ENCODE assay signal across 19 cellular contexts in genomic region chr22:23912293-23912903, GRCh38. TPM values are rescaled to one million over a fixed set of nuclear protein-coding genes. Genes with fewer than 3 reads are reported as not detected.
DNase-seq lines count a peak whose midpoint lies in the region; ATAC-seq, FAIRE-seq and TF ChIP-seq lines count a peak whose summit lies in the region.
"Had no signal": no experiment of that assay in that cellular context is flagged by ENCODE, and none has a peak within 500 bp of the region (broad histone marks: within the 10 kb centered on the region; RNA-seq: fewer than 3 reads in every experiment).

No MANE protein-coding gene starts in this region.

- TF ChIP-seq POLR2A in HCT116 (IDR thresholded peaks at IDR 0.05; ENCODE audit: borderline replicate concordance, extremely low read depth, insufficient read depth, insufficient read length) (no peak), HepG2 (IDR thresholded peaks at IDR 0.05; ENCODE audit: insufficient read depth in 1 of 2, low read depth in 2 of 2, low read length in 2 of 2) (no peak)

- CTCF ChIA-PET in HCT116 (lab: Charles Lee), result interaction anchor here (2.9 kb wide), 1 partner anchor 18 kb away, joined by 21 read pairs; the partner anchor contains the start of gene MIF
- CTCF ChIA-PET in HepG2 (lab: Yijun Ruan, JAX; ENCODE audit: low intra/inter-chr PET ratio, low total read pairs), result no interaction called here

- no peak for TF ChIP-seq RAD21 in HCT116 (IDR thresholded peaks at IDR 0.05; ENCODE audit: low read depth)
- TF ChIP-seq RAD21 in HepG2 (CRISPR knock-in tag; IDR thresholded peaks at IDR 0.05), result no peak

- H3K79me2 ChIP-seq in HCT116 (ENCODE audit: insufficient read depth, low read length) (no peaks in the 10 kb centered on the region), HepG2 (ENCODE audit: insufficient read depth, low read length) (no peaks in the 10 kb centered on the region)

- H3K9me3 Mint-ChIP-seq in activated T-cell treated with anti-CD3 and anti-CD28 coated beads, Interleukin-2, amount 50 U/mL, for 72 hours, result no peaks in the 10 kb centered on the region
- no peaks in the 10 kb centered on the region for H3K9me3 Mint-ChIP-seq in nephron

- H2AFZ ChIP-seq in HCT116 (ENCODE audit: low read depth, low read length, poor library complexity, severe bottlenecking), result no peak overlapping the region
- H2AFZ ChIP-seq in HepG2 (ENCODE audit: low read length), result no peak overlapping the region

- BruUV-seq in HCT116 (replicated peaks; lab: Mats Ljungman, UMichigan) (no TSS peak), HepG2 (replicated peaks; lab: Mats Ljungman, UMichigan) (no TSS peak)

- H3K36me3 ChIP-seq in HCT116 (ENCODE audit: control insufficient read depth in 1 of 2, insufficient read depth in 2 of 2, low read length in 2 of 2), result no peaks in the 10 kb centered on the region
- peaks cover 0 to 5% of the 10 kb centered on the region in 2 experiments; a peak in 1 of 5 replicates for H3K36me3 ChIP-seq in HepG2 (replicated peaks in 1 of 2; ENCODE audit: control insufficient read depth in 1 of 2, insufficient read depth in 2 of 2, low read length in 2 of 2)
- H3K36me3 ChIP-seq: left ventricle myocardium inferior, SJSA1, tibial artery had no signal

- intact Hi-C loops in HCT116 (cut with micrococcal nuclease) (no loop called here), HepG2 (cut with micrococcal nuclease; ENCODE audit: unreplicated experiment) (no loop called here)

- peaks cover 0 to 16% of the 10 kb centered on the region in 2 experiments; a peak in 3 of 4 replicates for H3K4me1 ChIP-seq in HCT116 (ENCODE audit: control insufficient read depth in 1 of 2, insufficient read depth in 2 of 2, low read length in 2 of 2)
- peaks cover 45% of the 10 kb centered on the region for H3K4me1 ChIP-seq in HepG2 (ENCODE audit: insufficient read depth, low read length)

- no peaks in the 10 kb centered on the region for H3K9me2 ChIP-seq in HCT116 (ENCODE audit: insufficient read depth)

- H3K27ac Mint-ChIP-seq in activated T-cell treated with anti-CD3 and anti-CD28 coated beads, Interleukin-2, amount 50 U/mL, for 72 hours, result peak overlapping the region; percentile 54
- peak overlapping the region; percentile 95 to 99 (median 98) for H3K27ac Mint-ChIP-seq in nephron

- DNase-seq in HCT116 (ENCODE audit: low read depth, low spot score) (no peak), NCI-H524 (lab: John Stamatoyannopoulos, UW) (no peak), AG08396 (ENCODE audit: low spot score) (no peak), HepG2 (ENCODE audit: low spot score) (no peak)
- no peak for DNase-seq in activated T-cell treated with anti-CD3 and anti-CD28 coated beads, Interleukin-2, amount 50 U/mL, for 72 hours
- DNase-seq: effector CD4-positive, alpha-beta T cell; EL; KBM-7; left ventricle myocardium inferior; NCI-H1417 treated with DMSO at 0.1 percent for 48 hours; NCI-H226; stimulated activated CD4-positive, alpha-beta T cell treated with anti-CD3 and anti-CD28 coated beads, Interleukin-2, amount 100 ng/mL, for 48 hours had no signal

- H3K9me3 ChIP-seq in HCT116 (ENCODE audit: control insufficient read depth in 1 of 2, insufficient read depth in 1 of 2, low read depth in 1 of 2, low read length in 2 of 2), result no peaks in the 10 kb centered on the region
- no peaks in the 10 kb centered on the region for H3K9me3 ChIP-seq in HepG2 (ENCODE audit: low read length)
- H3K9me3 ChIP-seq: left ventricle myocardium inferior, right lobe of liver, SJSA1, tibial artery had no signal

- no peak overlapping the region for H3K9ac ChIP-seq in HCT116 (ENCODE audit: low read length)
- H3K9ac ChIP-seq in HepG2 (ENCODE audit: insufficient read depth, low read depth, low read length), result no peak overlapping the region

- no peaks in the 10 kb centered on the region for H3K36me3 Mint-ChIP-seq in activated T-cell treated with anti-CD3 and anti-CD28 coated beads, Interleukin-2, amount 50 U/mL, for 72 hours (ENCODE audit: insufficient read depth in 2 of 2)
- peaks cover 6% of the 10 kb centered on the region for H3K36me3 Mint-ChIP-seq in nephron (ENCODE audit: low read depth)

- RAD21 ChIA-PET in HCT116 (lab: Charles Lee; ENCODE audit: low non-redundant PET in 1 of 2, low total read pairs in 2 of 2, uncharacterized antibody in 2 of 2, unreplicated experiment in 2 of 2), result no interaction called here

- TF ChIP-seq CTCF in HCT116 (IDR thresholded peaks at IDR 0.05 in 2 of 3, conservative IDR thresholded peaks at IDR 0.05 in 1 of 3; ENCODE audit: borderline replicate concordance in 1 of 3, insufficient read depth in 1 of 3, low read depth in 2 of 3, low read length in 2 of 3) (no peak), nephron (IDR thresholded peaks at IDR 0.05; ENCODE audit: unreplicated experiment in 3 of 3) (no peak), HepG2 (CRISPR knock-in tag; IDR thresholded peaks at IDR 0.05) (no peak)

- peaks cover 28% of the 10 kb centered on the region for H3K4me1 Mint-ChIP-seq in activated T-cell treated with anti-CD3 and anti-CD28 coated beads, Interleukin-2, amount 50 U/mL, for 72 hours (ENCODE audit: low read depth)
- H3K4me1 Mint-ChIP-seq in nephron, result peaks cover 63% of the 10 kb centered on the region

- peak overlapping the region; percentile 92; the same call in 1 of the 2 replicates for H3K4me2 ChIP-seq in HCT116 (ENCODE audit: low read length)
- no peak overlapping the region for H3K4me2 ChIP-seq in HepG2 (ENCODE audit: low read depth, low read length)

- TF ChIP-seq EP300 in HepG2 (IDR thresholded peaks at IDR 0.05; ENCODE audit: low read depth in 2 of 2, low read length in 2 of 2) (no peak), HepG2 (CRISPR knock-in tag; IDR thresholded peaks at IDR 0.05; ENCODE audit: borderline replicate concordance) (no peak)

- H3K4me3 Mint-ChIP-seq in activated T-cell treated with anti-CD3 and anti-CD28 coated beads, Interleukin-2, amount 50 U/mL, for 72 hours, result no peak overlapping the region
- H3K4me3 Mint-ChIP-seq in nephron, result peak overlapping the region; percentile 72 to 81 (median 74)

- FAIRE-seq in HepG2 (lab: Jason Lieb, UNC), result no peak
- FAIRE-seq: bronchial epithelial cell, TTC549 had no signal

- H3K27me3 ChIP-seq in HCT116 (ENCODE audit: insufficient read depth, low read length) (no peaks in the 10 kb centered on the region), HepG2 (ENCODE audit: control insufficient read depth in 1 of 2, insufficient read depth in 2 of 2, low read length in 2 of 2) (no peaks in the 10 kb centered on the region; a peak in 1 of 5 replicates)
- H3K27me3 ChIP-seq: right lobe of liver, SJSA1, tibial artery had no signal

- in situ Hi-C loops in HepG2 (cut with HindIII; ENCODE audit: extremely low pct_ligation_motif_present, low pct_unique_long_range_greater_than_20kb), result no loop called here

- H3K4me3 ChIP-seq in HCT116 (replicated peaks in 1 of 2; ENCODE audit: low read depth in 1 of 2, low read length in 2 of 2) (no peak overlapping the region), HepG2 (replicated peaks in 1 of 3; ENCODE audit: insufficient read depth in 1 of 3, low read depth in 2 of 3, low read length in 3 of 3) (no peak overlapping the region)

- H3K27me3 Mint-ChIP-seq in activated T-cell treated with anti-CD3 and anti-CD28 coated beads, Interleukin-2, amount 50 U/mL, for 72 hours (ENCODE audit: low read depth), result no peaks in the 10 kb centered on the region
- H3K27me3 Mint-ChIP-seq in nephron (ENCODE audit: low read depth), result peaks cover 3% of the 10 kb centered on the region

- H4K20me1 ChIP-seq in HCT116 (ENCODE audit: insufficient read depth), result no peaks in the 10 kb centered on the region
- H4K20me1 ChIP-seq in HepG2 (ENCODE audit: insufficient read depth, low read length), result no peaks in the 10 kb centered on the region

- H3K27ac ChIP-seq in HCT116 (ENCODE audit: low read depth, low read length), result no peak overlapping the region
- no peak overlapping the region for H3K27ac ChIP-seq in HepG2 (ENCODE audit: extremely low read length, insufficient read depth, low read length)

- no peak for ATAC-seq in HCT116
- ATAC-seq in activated T-cell treated with anti-CD3 and anti-CD28 coated beads, Interleukin-2, amount 50 U/mL, for 72 hours (replicated peaks in 1 of 2), result no peak
- ATAC-seq in HepG2, result no peak
- ATAC-seq: right lobe of liver had no signal

- 98% methylated on average over 9 of the region's 9 CpGs for WGBS in HepG2 (ENCODE audit: low lambda C conversion rate)

- POLR2A ChIA-PET in HCT116 (lab: Charles Lee) (interaction anchor here (2.0 kb wide), 1 partner anchor 55 kb away, joined by 7 read pairs; the partner anchor contains the start of gene SLC2A11), HepG2 (lab: Yijun Ruan, JAX) (interaction anchor here (1.9 to 6.9 kb wide), 2 partner anchors 19 to 55 kb away, joined by 5 to 84 read pairs; partner anchors contain the start of genes MIF and SLC2A11)

RNA-seq across cellular contexts. Expression of gene MIF, which starts 18.2 kb away (rescaled TPM):
- total RNA-seq in HCT116 (2021; ENCODE audit: unreplicated experiment), result 1,511 TPM
- polyA plus RNA-seq in HCT116 (2012), result 2,200 and 2,435 TPM in 2 replicates
- 100 to 1,000 TPM; 350 to 469 TPM for total RNA-seq in activated T-cell treated with anti-CD3 and anti-CD28 coated beads, Interleukin-2, amount 50 U/mL, for 72 hours
- total RNA-seq in HepG2 (2016; rRNA removed; fragmentation: Illumina TruSeq; extraction: Trizol), result 537 and 634 TPM in 2 replicates
- 570 and 829 TPM in 2 replicates for total RNA-seq in HepG2 (2016; cell fraction: cytosol; rRNA removed; fragmentation: Illumina TruSeq; extraction: Trizol; ENCODE audit: low read depth)
- total RNA-seq in HepG2 (2016; cell fraction: insoluble cytoplasmic fraction; rRNA removed; fragmentation: Illumina TruSeq; extraction: Trizol), result 593 and 629 TPM in 2 replicates
- total RNA-seq in HepG2 (2016; cell fraction: membrane; rRNA removed; fragmentation: Illumina TruSeq; extraction: Trizol), result 414 and 621 TPM in 2 replicates
- 204 and 221 TPM in 2 replicates for total RNA-seq in HepG2 (2016; cell fraction: nucleus; rRNA removed; fragmentation: Illumina TruSeq; extraction: Trizol)
- 675 and 735 TPM in 2 replicates for polyA plus RNA-seq in HepG2 (2011; rRNA removed)
- 339 and 935 TPM in 2 replicates for polyA plus RNA-seq in HepG2 (2011; cell fraction: cytosol; rRNA removed)
- 393 and 522 TPM in 2 replicates for polyA plus RNA-seq in HepG2 (2011; cell fraction: nucleus; rRNA removed)
- 517 and 606 TPM in 2 replicates for polyA plus RNA-seq in HepG2 (2012)
- polyA plus RNA-seq in HepG2 (2016; cell fraction: cytosol; fragmentation: Illumina TruSeq; extraction: Trizol; ENCODE audit: low read depth), result 534 and 721 TPM in 2 replicates
- 399 and 403 TPM in 2 replicates for polyA plus RNA-seq in HepG2 (2016; cell fraction: insoluble cytoplasmic fraction; fragmentation: Illumina TruSeq; extraction: Trizol; ENCODE audit: low read depth)
- 347 and 448 TPM in 2 replicates for polyA plus RNA-seq in HepG2 (2016; cell fraction: membrane; fragmentation: Illumina TruSeq; extraction: Trizol; ENCODE audit: low read depth)
- 271 and 272 TPM in 2 replicates for polyA plus RNA-seq in HepG2 (2016; cell fraction: nucleus; fragmentation: Illumina TruSeq; extraction: Trizol; ENCODE audit: insufficient read depth, low read depth)
- polyA minus RNA-seq in HepG2 (2011; rRNA and poly(A)+ RNA removed; ENCODE audit: low replicate concordance), result 92.9 and 418 TPM in 2 replicates
- polyA minus RNA-seq in HepG2 (2011; cell fraction: cytosol; rRNA and poly(A)+ RNA removed), result 359 and 483 TPM in 2 replicates
- polyA minus RNA-seq in HepG2 (2011; cell fraction: nucleus; rRNA and poly(A)+ RNA removed), result 37.5 and 61.4 TPM in 2 replicates

RNA-seq across cellular contexts. Expression of gene GSTT2B, which starts 48.6 kb away (rescaled TPM):
- total RNA-seq in HCT116 (2021; ENCODE audit: unreplicated experiment), result 14.3 TPM
- 16.7 and 20.2 TPM in 2 replicates for polyA plus RNA-seq in HCT116 (2012)
- under 1 TPM in 1 of 2 donors, not detected in 1; 0.46 TPM for total RNA-seq in activated T-cell treated with anti-CD3 and anti-CD28 coated beads, Interleukin-2, amount 50 U/mL, for 72 hours
- total RNA-seq in HepG2 (2016; rRNA removed; fragmentation: Illumina TruSeq; extraction: Trizol), result 0.53 and 1.5 TPM in 2 replicates
- 0.26 and 0.51 TPM in 2 replicates for total RNA-seq in HepG2 (2016; cell fraction: cytosol; rRNA removed; fragmentation: Illumina TruSeq; extraction: Trizol; ENCODE audit: low read depth)
- 0.62 and 1.2 TPM in 2 replicates for total RNA-seq in HepG2 (2016; cell fraction: insoluble cytoplasmic fraction; rRNA removed; fragmentation: Illumina TruSeq; extraction: Trizol)
- 0.45 and 0.74 TPM in 2 replicates for total RNA-seq in HepG2 (2016; cell fraction: membrane; rRNA removed; fragmentation: Illumina TruSeq; extraction: Trizol)
- total RNA-seq in HepG2 (2016; cell fraction: nucleus; rRNA removed; fragmentation: Illumina TruSeq; extraction: Trizol), result 1.4 and 1.9 TPM in 2 replicates
- 3.6 and 3.9 TPM in 2 replicates for polyA plus RNA-seq in HepG2 (2011; rRNA removed)
- 1.3 and 1.4 TPM in 2 replicates for polyA plus RNA-seq in HepG2 (2011; cell fraction: cytosol; rRNA removed)
- polyA plus RNA-seq in HepG2 (2011; cell fraction: nucleus; rRNA removed), result 20.9 and 22.8 TPM in 2 replicates
- 1.5 and 1.7 TPM in 2 replicates for polyA plus RNA-seq in HepG2 (2012)
- polyA plus RNA-seq in HepG2 (2016; cell fraction: cytosol; fragmentation: Illumina TruSeq; extraction: Trizol; ENCODE audit: low read depth), result 0.50 and 0.52 TPM in 2 replicates
- 0.84 and 1.0 TPM in 2 replicates for polyA plus RNA-seq in HepG2 (2016; cell fraction: insoluble cytoplasmic fraction; fragmentation: Illumina TruSeq; extraction: Trizol; ENCODE audit: low read depth)
- polyA plus RNA-seq in HepG2 (2016; cell fraction: membrane; fragmentation: Illumina TruSeq; extraction: Trizol; ENCODE audit: low read depth), result 0.49 and 0.61 TPM in 2 replicates
- 6.7 and 7.2 TPM in 2 replicates for polyA plus RNA-seq in HepG2 (2016; cell fraction: nucleus; fragmentation: Illumina TruSeq; extraction: Trizol; ENCODE audit: insufficient read depth, low read depth)
- polyA minus RNA-seq in HepG2 (2011; rRNA and poly(A)+ RNA removed; ENCODE audit: low replicate concordance), result 0.26 and 16.4 TPM in 2 replicates
- polyA minus RNA-seq in HepG2 (2011; cell fraction: cytosol; rRNA and poly(A)+ RNA removed), result 0.79 TPM in 1 of 2 replicates, not detected in the other
- 0.75 and 1.4 TPM in 2 replicates for polyA minus RNA-seq in HepG2 (2011; cell fraction: nucleus; rRNA and poly(A)+ RNA removed)

RNA-seq across cellular contexts. Expression of gene DDTL, which starts 54.3 kb away (rescaled TPM):
- total RNA-seq in HCT116 (2021; ENCODE audit: unreplicated experiment) (3.4 TPM), HepG2 (2016; rRNA removed; fragmentation: Illumina TruSeq; extraction: Trizol) (0.31 TPM in 1 of 2 replicates, not detected in the other)
- 3.1 and 3.8 TPM in 2 replicates for polyA plus RNA-seq in HCT116 (2012)
- total RNA-seq in activated T-cell treated with anti-CD3 and anti-CD28 coated beads, Interleukin-2, amount 50 U/mL, for 72 hours, result 1 to 10 TPM in 1 of 2 donors, under 1 TPM in 1; 0.95 to 3.4 TPM
- 0.30 TPM in 1 of 2 replicates, not detected in the other for total RNA-seq in HepG2 (2016; cell fraction: cytosol; rRNA removed; fragmentation: Illumina TruSeq; extraction: Trizol; ENCODE audit: low read depth)
- total RNA-seq in HepG2 (2016; cell fraction: insoluble cytoplasmic fraction; rRNA removed; fragmentation: Illumina TruSeq; extraction: Trizol), result 0.13 and 0.26 TPM in 2 replicates
- 0.28 TPM in 1 of 2 replicates, not detected in the other for total RNA-seq in HepG2 (2016; cell fraction: membrane; rRNA removed; fragmentation: Illumina TruSeq; extraction: Trizol)
- 0.28 TPM in 1 of 2 replicates, not detected in the other for total RNA-seq in HepG2 (2016; cell fraction: nucleus; rRNA removed; fragmentation: Illumina TruSeq; extraction: Trizol)
- 0.07 TPM in 1 of 2 replicates, not detected in the other for polyA plus RNA-seq in HepG2 (2011; rRNA removed)
- not detected in 2 replicates for polyA plus RNA-seq in HepG2 (2011; cell fraction: cytosol; rRNA removed)
- 0.10 TPM in 1 of 2 replicates, not detected in the other for polyA plus RNA-seq in HepG2 (2011; cell fraction: nucleus; rRNA removed)
- 4.9 and 5.3 TPM in 2 replicates for polyA plus RNA-seq in HepG2 (2012)
- 0.10 TPM in 1 of 2 replicates, not detected in the other for polyA plus RNA-seq in HepG2 (2016; cell fraction: cytosol; fragmentation: Illumina TruSeq; extraction: Trizol; ENCODE audit: low read depth)
- 0.23 TPM in 1 of 2 replicates, not detected in the other for polyA plus RNA-seq in HepG2 (2016; cell fraction: insoluble cytoplasmic fraction; fragmentation: Illumina TruSeq; extraction: Trizol; ENCODE audit: low read depth)
- polyA plus RNA-seq in HepG2 (2016; cell fraction: membrane; fragmentation: Illumina TruSeq; extraction: Trizol; ENCODE audit: low read depth), result not detected in 2 replicates
- not detected in 2 replicates for polyA plus RNA-seq in HepG2 (2016; cell fraction: nucleus; fragmentation: Illumina TruSeq; extraction: Trizol; ENCODE audit: insufficient read depth, low read depth)
- 0.22 and 11.7 TPM in 2 replicates for polyA minus RNA-seq in HepG2 (2011; rRNA and poly(A)+ RNA removed; ENCODE audit: low replicate concordance)
- not detected in 2 replicates for polyA minus RNA-seq in HepG2 (2011; cell fraction: cytosol; rRNA and poly(A)+ RNA removed)
- not detected in 2 replicates for polyA minus RNA-seq in HepG2 (2011; cell fraction: nucleus; rRNA and poly(A)+ RNA removed)
- total RNA-seq: myocyte had no signal

RNA-seq across cellular contexts. Expression of gene SLC2A11, which starts 54.7 kb away (rescaled TPM):
- total RNA-seq in HCT116 (2021; ENCODE audit: unreplicated experiment), result 17.2 TPM
- 8.5 and 9.4 TPM in 2 replicates for polyA plus RNA-seq in HCT116 (2012)
- 10 to 100 TPM in 1 of 2 donors, 1 to 10 TPM in 1; 10.0 to 11.1 TPM for total RNA-seq in activated T-cell treated with anti-CD3 and anti-CD28 coated beads, Interleukin-2, amount 50 U/mL, for 72 hours
- 8.9 and 15.2 TPM in 2 replicates for total RNA-seq in HepG2 (2016; rRNA removed; fragmentation: Illumina TruSeq; extraction: Trizol)
- 9.3 TPM in 2 replicates for total RNA-seq in HepG2 (2016; cell fraction: cytosol; rRNA removed; fragmentation: Illumina TruSeq; extraction: Trizol; ENCODE audit: low read depth)
- 9.3 and 15.6 TPM in 2 replicates for total RNA-seq in HepG2 (2016; cell fraction: insoluble cytoplasmic fraction; rRNA removed; fragmentation: Illumina TruSeq; extraction: Trizol)
- total RNA-seq in HepG2 (2016; cell fraction: membrane; rRNA removed; fragmentation: Illumina TruSeq; extraction: Trizol), result 18.3 and 19.5 TPM in 2 replicates
- 16.4 and 16.6 TPM in 2 replicates for total RNA-seq in HepG2 (2016; cell fraction: nucleus; rRNA removed; fragmentation: Illumina TruSeq; extraction: Trizol)
- 15.4 and 18.6 TPM in 2 replicates for polyA plus RNA-seq in HepG2 (2011; rRNA removed)
- 16.1 and 19.7 TPM in 2 replicates for polyA plus RNA-seq in HepG2 (2011; cell fraction: cytosol; rRNA removed)
- polyA plus RNA-seq in HepG2 (2011; cell fraction: nucleus; rRNA removed), result 28.4 and 31.3 TPM in 2 replicates
- polyA plus RNA-seq in HepG2 (2012), result 11.1 and 17.5 TPM in 2 replicates
- polyA plus RNA-seq in HepG2 (2016; cell fraction: cytosol; fragmentation: Illumina TruSeq; extraction: Trizol; ENCODE audit: low read depth), result 16.2 and 17.4 TPM in 2 replicates
- 8.6 and 11.3 TPM in 2 replicates for polyA plus RNA-seq in HepG2 (2016; cell fraction: insoluble cytoplasmic fraction; fragmentation: Illumina TruSeq; extraction: Trizol; ENCODE audit: low read depth)
- 16.1 and 17.7 TPM in 2 replicates for polyA plus RNA-seq in HepG2 (2016; cell fraction: membrane; fragmentation: Illumina TruSeq; extraction: Trizol; ENCODE audit: low read depth)
- polyA plus RNA-seq in HepG2 (2016; cell fraction: nucleus; fragmentation: Illumina TruSeq; extraction: Trizol; ENCODE audit: insufficient read depth, low read depth), result 31.8 and 34.3 TPM in 2 replicates
- 11.5 and 32.8 TPM in 2 replicates for polyA minus RNA-seq in HepG2 (2011; rRNA and poly(A)+ RNA removed; ENCODE audit: low replicate concordance)
- 4.7 and 5.8 TPM in 2 replicates for polyA minus RNA-seq in HepG2 (2011; cell fraction: cytosol; rRNA and poly(A)+ RNA removed)
- 21.2 and 32.8 TPM in 2 replicates for polyA minus RNA-seq in HepG2 (2011; cell fraction: nucleus; rRNA and poly(A)+ RNA removed)

Comparison
In these comparisons a context has a peak if more than half of its experiments do, and no peak if none do; other contexts are left out.
1. H3K4me3 Mint-ChIP-seq: peak in nephron (3 of 3); none in activated T-cell treated with anti-CD3 and anti-CD28 coated beads, Interleukin-2, amount 50 U/mL, for 72 hours (0 of 2).